In genomic region chr3:142586803-142587406, GRCh38 we compare ENCODE assay signal across 8 cellular contexts. TPM values are rescaled to one million over a fixed set of nuclear protein-coding genes. Genes with fewer than 3 reads are reported as not detected.
A peak's percentile ranks its signal among the peaks of the same experiment; 100 is the strongest.
DNase-seq lines count a peak whose midpoint lies in the region; ATAC-seq and TF ChIP-seq lines count a peak whose summit lies in the region.

No MANE protein-coding gene starts in this region.

- H3K27me3 ChIP-seq in Caco-2 (replicated peaks; ENCODE audit: control insufficient read depth, insufficient read depth, low read length) = no peaks in the 10 kb centered on the region; the same call in none of the 2 replicates
- no peaks in the 10 kb centered on the region for H3K27me3 ChIP-seq in PC-3 (ENCODE audit: low read length)

- H3K9me2 ChIP-seq in PC-3 (replicated peaks; ENCODE audit: low read length) = no peaks in the 10 kb centered on the region

- POLR2A ChIA-PET in Caco-2 (lab: Charles Lee) = interaction anchor here (1.0 kb wide), 1 partner anchor 94 kb away, joined by 3 read pairs; no protein-coding TSS in a partner anchor
- POLR2A ChIA-PET in PC-3 (lab: Charles Lee; ENCODE audit: unreplicated experiment) = no interaction called here

- no peak overlapping the region for H3K27ac ChIP-seq in PC-3 (ENCODE audit: low read length)

- H3K4me3 Mint-ChIP-seq in Caco-2 (ENCODE audit: unreplicated experiment) = no peak overlapping the region

- peaks cover 11% of the 10 kb centered on the region for H3K27me3 Mint-ChIP-seq in Caco-2 (ENCODE audit: insufficient read depth, unreplicated experiment)

- H3K9me3 ChIP-seq in Caco-2 = no peaks in the 10 kb centered on the region
- no peaks in the 10 kb centered on the region for H3K9me3 ChIP-seq in PC-3 (ENCODE audit: low read length)

- no peaks in the 10 kb centered on the region for H3K36me3 Mint-ChIP-seq in Caco-2 (ENCODE audit: insufficient read depth, unreplicated experiment)

- no peak overlapping the region for H3K9ac ChIP-seq in PC-3 (ENCODE audit: low read length)

- H3F3A ChIP-seq in PC-3 (ENCODE audit: low read length, unreplicated experiment) = no peaks in the 10 kb centered on the region

- no peak overlapping the region for H2AFZ ChIP-seq in PC-3 (ENCODE audit: low read length)

- CTCF ChIA-PET in Caco-2 (lab: Charles Lee) = interaction anchor here (0.9 to 1.5 kb wide), 10 partner anchors 9 to 242 kb away, joined by 3 to 30 read pairs (median 4); partner anchors contain the start of genes ATR, PLS1 and TRPC1
- CTCF ChIA-PET in PC-3 (lab: Charles Lee) = interaction anchor here (0.6 to 1.9 kb wide), 6 partner anchors 14 to 344 kb away, joined by 3 to 25 read pairs (median 4); no protein-coding TSS in a partner anchor

- ATAC-seq in GM18870 (IDR thresholded peaks at IDR 0.05; ENCODE audit: unreplicated experiment) (peak; percentile 48), PC-3 (peak; percentile 99), GM21825 (IDR thresholded peaks at IDR 0.05; ENCODE audit: unreplicated experiment) (no peak)

- TF ChIP-seq CTCF in Caco-2 (IDR thresholded peaks at IDR 0.05; ENCODE audit: insufficient read depth in 1 of 2, low read depth in 1 of 2, low read length in 1 of 2, severe bottlenecking in 1 of 2, unreplicated experiment in 1 of 2) (peak; percentile 59 to 65), PC-3 (conservative IDR thresholded peaks at IDR 0.05; ENCODE audit: low read depth, low read length) (peak; percentile 75)

- BruUV-seq in Caco-2 (replicated peaks; lab: Mats Ljungman, UMichigan) = no TSS peak
- no TSS peak for BruUV-seq in PC-3 (replicated peaks; lab: Mats Ljungman, UMichigan)

- no peaks in the 10 kb centered on the region for H3K36me3 ChIP-seq in Caco-2 (ENCODE audit: control insufficient read depth, insufficient read depth, low read length)
- H3K36me3 ChIP-seq in PC-3 (ENCODE audit: low read depth, low read length) = no peaks in the 10 kb centered on the region

- DNase-seq in Caco-2 (peak; percentile 49 to 74), Kasumi-1 (lab: John Stamatoyannopoulos, UW) (peak; percentile 79 to 80), PC-3 (peak; percentile 93), dermis microvascular lymphatic vessel endothelial cell (ENCODE audit: low read depth in 2 of 2) (peak; percentile 68 to 78), medulla oblongata (ENCODE audit: extremely low spot score) (peak; percentile 82), ecto neural progenitor cell (ENCODE audit: low spot score) (no peak)

- H3K4me3 ChIP-seq in Caco-2 (ENCODE audit: low read depth, low read length) (no peak overlapping the region), PC-3 (ENCODE audit: low read length) (no peak overlapping the region)

- H3K9me3 Mint-ChIP-seq in Caco-2 (ENCODE audit: unreplicated experiment) = no peaks in the 10 kb centered on the region

- H3K4me1 ChIP-seq in Caco-2 = no peaks in the 10 kb centered on the region
- H3K4me1 ChIP-seq in PC-3 (ENCODE audit: insufficient read depth, low read length) = peaks cover 9% of the 10 kb centered on the region; the same call in 1 of the 2 replicates

- no peak overlapping the region for H3K27ac Mint-ChIP-seq in Caco-2 (ENCODE audit: unreplicated experiment)

- H4K20me1 ChIP-seq in PC-3 (ENCODE audit: low read length) = no peaks in the 10 kb centered on the region

- H3K4me1 Mint-ChIP-seq in Caco-2 (ENCODE audit: low read depth, unreplicated experiment) = no peaks in the 10 kb centered on the region

- no peaks in the 10 kb centered on the region for H3K79me2 ChIP-seq in PC-3 (ENCODE audit: low read length)

- intact Hi-C loops in Caco-2 (cut with micrococcal nuclease; ENCODE audit: unreplicated experiment) = loop anchor here (1.0 to 5.0 kb wide), 6 partner anchors 93 to 407 kb away; partner anchors contain the start of genes PCOLCE2 and TRPC1
- intact Hi-C loops in PC-3 (cut with micrococcal nuclease) = loop anchor here (1.0 to 2.0 kb wide), 3 partner anchors 93 to 400 kb away; no protein-coding TSS in a partner anchor

- peak overlapping the region; percentile 33 for H3K4me2 ChIP-seq in PC-3 (ENCODE audit: low read length)

RNA-seq across cellular contexts. Expression of gene ATR, which starts 8.4 kb away (rescaled TPM):
- total RNA-seq in Caco-2 (2022) (17.2 and 17.5 TPM in 2 replicates), PC-3 (2014; rRNA removed) (15.6 and 25.7 TPM in 2 replicates), dermis microvascular lymphatic vessel endothelial cell (16.7 and 20.6 TPM in 2 replicates)

RNA-seq across cellular contexts. Expression of gene PLS1, which starts 9.3 kb away (rescaled TPM):
- total RNA-seq in Caco-2 (2022) (19.2 and 23.6 TPM in 2 replicates), PC-3 (2014; rRNA removed) (18.7 and 20.1 TPM in 2 replicates), dermis microvascular lymphatic vessel endothelial cell (0.38 and 1.2 TPM in 2 replicates)
